In the genomic region with DNA sequence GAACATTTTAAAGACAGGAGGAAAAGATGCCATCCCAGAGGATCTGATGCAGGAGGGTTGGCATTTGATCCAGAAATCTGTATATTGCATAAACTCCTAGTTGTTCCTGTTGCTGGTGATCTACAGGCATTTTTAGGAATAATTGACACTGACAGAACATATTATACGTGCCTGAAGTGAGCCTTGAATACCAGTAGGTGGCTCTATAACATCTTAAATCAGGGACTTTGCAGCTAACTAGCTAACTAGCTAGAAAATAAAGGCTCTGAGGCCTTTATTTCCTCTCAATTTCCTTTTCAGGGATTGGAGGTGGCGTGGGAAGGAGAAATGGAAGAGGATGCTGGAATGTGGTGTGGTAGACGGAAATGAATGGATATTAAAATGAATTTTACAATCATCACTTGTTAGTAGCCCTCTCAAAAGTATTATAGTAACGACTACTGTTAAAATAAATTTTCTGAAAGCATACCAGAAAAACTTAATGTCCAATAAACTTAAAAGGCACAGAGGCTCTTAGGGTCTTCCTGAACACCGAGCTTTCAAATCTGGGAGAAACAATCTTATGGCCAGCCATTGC, we compare ENCODE assay signal across 8 cellular contexts. TPM values are rescaled to one million over a fixed set of nuclear protein-coding genes. Genes with fewer than 3 reads are reported as not detected.
DNase-seq lines count a peak whose midpoint lies in the region; ATAC-seq and TF ChIP-seq lines count a peak whose summit lies in the region.

No MANE protein-coding gene starts in this region.

- in situ Hi-C loops in astrocyte of the spinal cord (cut with HindIII; ENCODE audit: low sequenced_read_pairs) = no loop called here

- no peaks in the 10 kb centered on the region for H3K36me3 ChIP-seq in CD4-positive, CD25-positive, alpha-beta regulatory T cell (ENCODE audit: control insufficient read depth, insufficient read depth, low read length)
- H3K36me3 ChIP-seq in MG63 = no peaks in the 10 kb centered on the region

- peak overlapping the region in 2 of 3 donors; percentile 1 to 68 for H3K27ac Mint-ChIP-seq in CD4-positive, CD25-positive, alpha-beta regulatory T cell
- no peak overlapping the region for H3K27ac Mint-ChIP-seq in stimulated activated naive B cell treated with anti-CD40 and anti-IgM and Interleukin-4, amounts not matched to agents 10 μg/mL and 1 μg/mL and 100 μg/mL, for 72 hours

- peak in 2 of 3 donors; percentile 60 to 62 for DNase-seq in CD4-positive, CD25-positive, alpha-beta regulatory T cell
- peak; percentile 85 for DNase-seq in NCI-H82 (lab: John Stamatoyannopoulos, UW)
- DNase-seq in astrocyte of the spinal cord (ENCODE audit: low read depth, low spot score) = peak; percentile 69
- peak; percentile 63 for DNase-seq in iPS-NIHi7 (ENCODE audit: extremely low spot score)
- no peak for DNase-seq in stimulated activated naive B cell treated with anti-CD40 and anti-IgM and Interleukin-4, amounts not matched to agents 10 μg/mL and 1 μg/mL and 100 μg/mL, for 72 hours
- DNase-seq in MG63 = no peak

- H3K36me3 Mint-ChIP-seq in CD4-positive, CD25-positive, alpha-beta regulatory T cell = peaks cover 6% of the 10 kb centered on the region
- peaks cover 0 to 3% of the 10 kb centered on the region in 2 donors for H3K36me3 Mint-ChIP-seq in stimulated activated naive B cell treated with anti-CD40 and anti-IgM and Interleukin-4, amounts not matched to agents 10 μg/mL and 1 μg/mL and 100 μg/mL, for 72 hours

- peaks cover 0 to under 1% (median 0%) of the 10 kb centered on the region in 7 donors for H3K9me3 Mint-ChIP-seq in CD4-positive, CD25-positive, alpha-beta regulatory T cell
- peaks cover 0 to 2% of the 10 kb centered on the region in 2 donors for H3K9me3 Mint-ChIP-seq in stimulated activated naive B cell treated with anti-CD40 and anti-IgM and Interleukin-4, amounts not matched to agents 10 μg/mL and 1 μg/mL and 100 μg/mL, for 72 hours

- H3K4me1 ChIP-seq in CD4-positive, CD25-positive, alpha-beta regulatory T cell (ENCODE audit: control insufficient read depth, insufficient read depth, low read length, poor library complexity, severe bottlenecking) = peaks cover 42% of the 10 kb centered on the region

- no peaks in the 10 kb centered on the region for H3K9me3 ChIP-seq in CD4-positive, CD25-positive, alpha-beta regulatory T cell (ENCODE audit: control insufficient read depth in 2 of 2, low read length in 2 of 2)
- no peaks in the 10 kb centered on the region for H3K9me3 ChIP-seq in MG63

- H3K4me3 Mint-ChIP-seq in CD4-positive, CD25-positive, alpha-beta regulatory T cell = peak overlapping the region in 3 of 4 donors; percentile 1 to 48 (median 16)
- H3K4me3 Mint-ChIP-seq in stimulated activated naive B cell treated with anti-CD40 and anti-IgM and Interleukin-4, amounts not matched to agents 10 μg/mL and 1 μg/mL and 100 μg/mL, for 72 hours = no peak overlapping the region

- H3K4me3 ChIP-seq in CD4-positive, CD25-positive, alpha-beta regulatory T cell (ENCODE audit: low read depth, low read length) = no peak overlapping the region
- H3K4me3 ChIP-seq in astrocyte of the spinal cord (ENCODE audit: low read depth, low read length) (no peak overlapping the region), MG63 (no peak overlapping the region)

- H3K4me1 Mint-ChIP-seq in CD4-positive, CD25-positive, alpha-beta regulatory T cell = peaks cover 17 to 61% (median 47%) of the 10 kb centered on the region in 4 donors
- peaks cover 19 to 36% of the 10 kb centered on the region in 2 donors for H3K4me1 Mint-ChIP-seq in stimulated activated naive B cell treated with anti-CD40 and anti-IgM and Interleukin-4, amounts not matched to agents 10 μg/mL and 1 μg/mL and 100 μg/mL, for 72 hours

- ATAC-seq in CD4-positive, CD25-positive, alpha-beta regulatory T cell (ENCODE audit: low read depth in 2 of 2) = peak; percentile 39 to 42
- peak; percentile 52 for ATAC-seq in GM18909 (IDR thresholded peaks at IDR 0.05; ENCODE audit: poor library complexity, unreplicated experiment)
- ATAC-seq in HG03571 (IDR thresholded peaks at IDR 0.05; ENCODE audit: unreplicated experiment) = peak; percentile 39
- ATAC-seq in stimulated activated naive B cell treated with anti-CD40 and anti-IgM and Interleukin-4, amounts not matched to agents 10 μg/mL and 1 μg/mL and 100 μg/mL, for 72 hours (replicated peaks) = peak; percentile 45 to 53

- H3K27me3 ChIP-seq in CD4-positive, CD25-positive, alpha-beta regulatory T cell (ENCODE audit: control insufficient read depth, insufficient read depth, low read length) = no peaks in the 10 kb centered on the region
- no peaks in the 10 kb centered on the region for H3K27me3 ChIP-seq in MG63

- TF ChIP-seq CTCF in astrocyte of the spinal cord (IDR thresholded peaks at IDR 0.05; ENCODE audit: low read depth, low read length) = peak; percentile 72

- no peaks in the 10 kb centered on the region for H3K27me3 Mint-ChIP-seq in CD4-positive, CD25-positive, alpha-beta regulatory T cell
- H3K27me3 Mint-ChIP-seq in stimulated activated naive B cell treated with anti-CD40 and anti-IgM and Interleukin-4, amounts not matched to agents 10 μg/mL and 1 μg/mL and 100 μg/mL, for 72 hours = no peaks in the 10 kb centered on the region

- H3K27ac ChIP-seq in CD4-positive, CD25-positive, alpha-beta regulatory T cell (ENCODE audit: insufficient read depth, low read length, poor library complexity, severe bottlenecking) = peak overlapping the region; percentile 79

RNA-seq across cellular contexts. Expression of a gene that starts 5.5 kb away (rescaled TPM):
- total RNA-seq in CD4-positive, CD25-positive, alpha-beta regulatory T cell = 19.9 TPM
- polyA plus RNA-seq in CD4-positive, CD25-positive, alpha-beta regulatory T cell = 1 to 10 TPM; 1.6 to 2.5 (median 1.9) TPM
- total RNA-seq in MG63 (2014; rRNA removed; shearing (Covaris generic); ENCODE audit: low replicate concordance) = 1.5 and 2.5 TPM in 2 replicates

Comparison
In these comparisons a context has a peak if more than half of its experiments do, and no peak if none do; other contexts are left out.
1. DNase-seq: peak in CD4-positive, CD25-positive, alpha-beta regulatory T cell (2 of 3), NCI-H82 (single experiment), astrocyte of the spinal cord (single experiment) and iPS-NIHi7 (single experiment); none in stimulated activated naive B cell treated with anti-CD40 and anti-IgM and Interleukin-4, amounts not matched to agents 10 μg/mL and 1 μg/mL and 100 μg/mL, for 72 hours (single experiment) and MG63 (single experiment).
2. H3K4me3 Mint-ChIP-seq: peak in CD4-positive, CD25-positive, alpha-beta regulatory T cell (3 of 4); none in stimulated activated naive B cell treated with anti-CD40 and anti-IgM and Interleukin-4, amounts not matched to agents 10 μg/mL and 1 μg/mL and 100 μg/mL, for 72 hours (0 of 2).
3. Peak in every context shown above with its lines, with median percentiles within 50 percentile points of each other: ATAC-seq.